In genomic region chr15:63852407-63852806, GRCh38 we compare ENCODE assay signal across 7 cellular contexts.
"Had no signal": no experiment of that assay in that cellular context is flagged by ENCODE, and none has a peak within 500 bp of the region (broad histone marks: within the 10 kb centered on the region; RNA-seq: fewer than 3 reads in every experiment).

No MANE protein-coding gene starts in this region.

- H3K27me3 Mint-ChIP-seq: IgD-negative memory B cell had no signal

- H3K36me3 Mint-ChIP-seq: IgD-negative memory B cell had no signal

- H3K27ac ChIP-seq: HL-60, KMS-11 had no signal

- H3K4me3 Mint-ChIP-seq: IgD-negative memory B cell had no signal

- H3K4me2 ChIP-seq: KMS-11 had no signal

- FAIRE-seq: HTR-8/SVneo had no signal

- H3K9me3 Mint-ChIP-seq: IgD-negative memory B cell had no signal

- DNase-seq: IMR-90, KBM-7, KG1 had no signal

- H3K9ac ChIP-seq: KMS-11 had no signal
